8 cellular contexts compared by ENCODE assay signal in the genomic region with DNA sequence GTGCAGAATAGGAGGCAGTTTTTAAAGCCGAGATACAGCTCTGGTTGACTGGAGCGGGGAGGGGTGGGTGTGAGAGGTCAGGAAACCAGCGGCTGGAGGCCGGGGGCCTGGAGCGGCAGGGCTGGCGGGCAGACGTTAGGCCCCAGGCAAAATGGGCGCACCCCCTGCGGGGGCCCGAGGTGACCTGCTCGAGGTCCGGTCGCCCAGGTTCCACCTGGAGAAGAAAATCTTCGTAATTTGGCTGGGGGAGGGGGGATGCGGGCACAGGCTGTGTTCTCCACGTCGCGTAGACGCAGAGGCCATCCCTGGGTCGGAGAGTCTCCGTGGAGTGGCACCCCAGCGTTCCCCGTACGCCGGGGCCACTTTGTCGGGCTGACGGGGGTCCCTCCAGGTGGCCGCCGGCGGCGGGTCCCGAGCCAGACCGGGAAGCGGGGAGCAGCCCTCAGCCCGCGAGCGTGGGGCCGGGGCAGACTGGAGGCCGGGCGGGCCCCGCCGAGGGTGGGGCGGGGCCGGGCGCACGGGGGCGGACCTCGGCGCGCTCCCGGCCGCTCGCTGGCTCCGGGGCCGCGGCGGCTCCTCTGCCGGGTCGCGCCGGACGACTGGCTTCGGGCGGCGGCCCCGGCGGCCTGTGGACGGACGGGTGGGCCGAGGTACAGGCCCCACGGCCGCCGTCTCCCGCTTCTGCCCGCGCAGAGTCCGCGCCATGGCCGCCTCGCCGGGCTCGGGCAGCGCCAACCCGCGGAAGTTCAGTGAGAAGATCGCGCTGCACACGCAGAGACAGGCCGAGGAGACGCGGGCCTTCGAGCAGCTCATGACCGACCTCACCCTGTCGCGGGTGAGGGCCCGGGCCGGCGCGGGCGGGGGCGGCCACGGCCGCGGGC. TPM values are rescaled to one million over a fixed set of nuclear protein-coding genes. Genes with fewer than 3 reads are reported as not detected.
DNase-seq lines count a peak whose midpoint lies in the region; ATAC-seq, FAIRE-seq and TF ChIP-seq lines count a peak whose summit lies in the region.

A gene with protein sequence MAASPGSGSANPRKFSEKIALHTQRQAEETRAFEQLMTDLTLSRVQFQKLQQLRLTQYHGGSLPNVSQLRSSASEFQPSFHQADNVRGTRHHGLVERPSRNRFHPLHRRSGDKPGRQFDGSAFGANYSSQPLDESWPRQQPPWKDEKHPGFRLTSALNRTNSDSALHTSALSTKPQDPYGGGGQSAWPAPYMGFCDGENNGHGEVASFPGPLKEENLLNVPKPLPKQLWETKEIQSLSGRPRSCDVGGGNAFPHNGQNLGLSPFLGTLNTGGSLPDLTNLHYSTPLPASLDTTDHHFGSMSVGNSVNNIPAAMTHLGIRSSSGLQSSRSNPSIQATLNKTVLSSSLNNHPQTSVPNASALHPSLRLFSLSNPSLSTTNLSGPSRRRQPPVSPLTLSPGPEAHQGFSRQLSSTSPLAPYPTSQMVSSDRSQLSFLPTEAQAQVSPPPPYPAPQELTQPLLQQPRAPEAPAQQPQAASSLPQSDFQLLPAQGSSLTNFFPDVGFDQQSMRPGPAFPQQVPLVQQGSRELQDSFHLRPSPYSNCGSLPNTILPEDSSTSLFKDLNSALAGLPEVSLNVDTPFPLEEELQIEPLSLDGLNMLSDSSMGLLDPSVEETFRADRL (plus strand): TSS at position 555 of the 881 bp plus-strand sequence. CDS start 149 bp downstream, at position 704.

- H3K9me3 ChIP-seq in CD8-positive, alpha-beta T cell (ENCODE audit: low read length): no peaks in the 10 kb centered on the region

- peak within 1 kb of the TSS; percentile 90 for H3K4me3 Mint-ChIP-seq in CD8-positive, alpha-beta T cell
- peak within 1 kb of the TSS; percentile 95 for H3K4me3 Mint-ChIP-seq in activated naive CD4-positive, alpha-beta T cell treated with anti-CD3 and anti-CD28 coated beads, Interleukin-2, amount 50 U/mL, for 24 hours
- H3K4me3 Mint-ChIP-seq in glutamatergic neuron (ENCODE audit: unreplicated experiment): peak within 1 kb of the TSS; percentile 97
- H3K4me3 Mint-ChIP-seq in osteocyte (ENCODE audit: unreplicated experiment): peak within 1 kb of the TSS; percentile 98

- ATAC-seq in CD8-positive, alpha-beta T cell: peak; percentile 83
- ATAC-seq in GM19372 (IDR thresholded peaks at IDR 0.05; ENCODE audit: low read depth, unreplicated experiment) (peak; percentile 70), HG03469 (IDR thresholded peaks at IDR 0.05; ENCODE audit: unreplicated experiment) (peak; percentile 47)

- peak within 1 kb of the TSS; percentile 64 for H3K27ac ChIP-seq in CD8-positive, alpha-beta T cell (ENCODE audit: low read depth, low read length)

- POLR2A ChIA-PET in CD8-positive, alpha-beta T cell (lab: Charles Lee): interaction anchor here (0.9 to 2.8 kb wide), 12 partner anchors 10 to 373 kb away, joined by 3 to 16 read pairs (median 4); partner anchors contain the start of genes IQGAP1 and MAN2A2

- H3K4me1 Mint-ChIP-seq in CD8-positive, alpha-beta T cell (ENCODE audit: low read depth): peaks cover 43% of the 10 kb centered on the region
- H3K4me1 Mint-ChIP-seq in activated naive CD4-positive, alpha-beta T cell treated with anti-CD3 and anti-CD28 coated beads, Interleukin-2, amount 50 U/mL, for 24 hours: peaks cover 46% of the 10 kb centered on the region
- peaks cover 7% of the 10 kb centered on the region for H3K4me1 Mint-ChIP-seq in glutamatergic neuron (ENCODE audit: low read depth, unreplicated experiment)
- peaks cover 33% of the 10 kb centered on the region for H3K4me1 Mint-ChIP-seq in osteocyte (ENCODE audit: unreplicated experiment)

- peak; percentile 28 to 77 (median 54) for DNase-seq in CD8-positive, alpha-beta T cell
- DNase-seq in SK-N-DZ (ENCODE audit: low spot score) (peak; percentile 29), glutamatergic neuron (peak; percentile 63), osteocyte (ENCODE audit: extremely low spot score, unreplicated experiment) (peak; percentile 86), urothelium cell line (ENCODE audit: low spot score) (peak; percentile 87)

- H3K27ac Mint-ChIP-seq in CD8-positive, alpha-beta T cell: peak within 1 kb of the TSS; percentile 91
- H3K27ac Mint-ChIP-seq in activated naive CD4-positive, alpha-beta T cell treated with anti-CD3 and anti-CD28 coated beads, Interleukin-2, amount 50 U/mL, for 24 hours: peak within 1 kb of the TSS; percentile 97
- H3K27ac Mint-ChIP-seq in glutamatergic neuron (ENCODE audit: unreplicated experiment): peak within 1 kb of the TSS; percentile 83
- H3K27ac Mint-ChIP-seq in osteocyte (ENCODE audit: unreplicated experiment): peak within 1 kb of the TSS; percentile 88

- H3K36me3 ChIP-seq in CD8-positive, alpha-beta T cell (ENCODE audit: insufficient read depth, low read length): no peaks in the 10 kb centered on the region

- no peaks in the 10 kb centered on the region for H3K27me3 Mint-ChIP-seq in CD8-positive, alpha-beta T cell (ENCODE audit: low read depth)
- no peaks in the 10 kb centered on the region for H3K27me3 Mint-ChIP-seq in activated naive CD4-positive, alpha-beta T cell treated with anti-CD3 and anti-CD28 coated beads, Interleukin-2, amount 50 U/mL, for 24 hours
- H3K27me3 Mint-ChIP-seq in glutamatergic neuron (ENCODE audit: unreplicated experiment): peaks cover 13% of the 10 kb centered on the region
- no peaks in the 10 kb centered on the region for H3K27me3 Mint-ChIP-seq in osteocyte (ENCODE audit: unreplicated experiment)

- no peaks in the 10 kb centered on the region for H3K27me3 ChIP-seq in CD8-positive, alpha-beta T cell (ENCODE audit: insufficient read depth, low read length)

- no peaks in the 10 kb centered on the region for H3K9me3 Mint-ChIP-seq in CD8-positive, alpha-beta T cell
- no peaks in the 10 kb centered on the region for H3K9me3 Mint-ChIP-seq in activated naive CD4-positive, alpha-beta T cell treated with anti-CD3 and anti-CD28 coated beads, Interleukin-2, amount 50 U/mL, for 24 hours
- H3K9me3 Mint-ChIP-seq in glutamatergic neuron (ENCODE audit: unreplicated experiment) (peaks cover 12% of the 10 kb centered on the region), osteocyte (ENCODE audit: unreplicated experiment) (no peaks in the 10 kb centered on the region)

- no peak for FAIRE-seq in urothelium cell line (lab: Jason Lieb, UNC)

- CTCF ChIA-PET in CD8-positive, alpha-beta T cell (lab: Charles Lee): interaction anchor here (0.6 to 2.0 kb wide), 6 partner anchors 16 to 90 kb away, joined by 3 to 10 read pairs (median 4); no protein-coding TSS in a partner anchor

- H3K4me3 ChIP-seq in CD8-positive, alpha-beta T cell (ENCODE audit: low read depth, low read length): peak within 1 kb of the TSS; percentile 83

- peaks cover 7% of the 10 kb centered on the region for H3K36me3 Mint-ChIP-seq in CD8-positive, alpha-beta T cell
- peaks cover 2% of the 10 kb centered on the region for H3K36me3 Mint-ChIP-seq in activated naive CD4-positive, alpha-beta T cell treated with anti-CD3 and anti-CD28 coated beads, Interleukin-2, amount 50 U/mL, for 24 hours
- H3K36me3 Mint-ChIP-seq in glutamatergic neuron (ENCODE audit: unreplicated experiment): no peaks in the 10 kb centered on the region
- H3K36me3 Mint-ChIP-seq in osteocyte (ENCODE audit: unreplicated experiment): no peaks in the 10 kb centered on the region

- intact Hi-C loops in CD8-positive, alpha-beta T cell (cut with DNase I, micrococcal nuclease): loop anchor here (1.0 to 5.0 kb wide), 5 partner anchors 19 to 68 kb away; no protein-coding TSS in a partner anchor

- peaks cover 34% of the 10 kb centered on the region for H3K4me1 ChIP-seq in CD8-positive, alpha-beta T cell (ENCODE audit: insufficient read depth, low read length)

- TF ChIP-seq CTCF in CD8-positive, alpha-beta T cell (IDR thresholded peaks at IDR 0.05): no peak
- no peak for TF ChIP-seq CTCF in glutamatergic neuron (IDR thresholded peaks at IDR 0.05; ENCODE audit: partially characterized antibody, unreplicated experiment)
- no peak for TF ChIP-seq CTCF in osteocyte (IDR thresholded peaks at IDR 0.05)

RNA-seq across cellular contexts. Expression of the gene that starts here (rescaled TPM):
- 10 to 100 TPM; 74.0 to 77.9 TPM for total RNA-seq in CD8-positive, alpha-beta T cell
- 9.0 and 9.3 TPM in 2 replicates for polyA plus RNA-seq in SK-N-DZ (2014; cell fraction: cytosol; rRNA removed)
- 5.4 and 8.0 TPM in 2 replicates for polyA plus RNA-seq in SK-N-DZ (2014; cell fraction: nucleus; rRNA removed)
- total RNA-seq in glutamatergic neuron (ENCODE audit: unreplicated experiment): 50.1 TPM
- 45.6 and 48.6 TPM in 2 replicates for total RNA-seq in osteocyte

Comparison
In these comparisons a context has a peak if more than half of its experiments do, and no peak if none do; other contexts are left out.
1. Peak in every context shown above with its lines: DNase-seq, ATAC-seq, H3K4me3 ChIP-seq and H3K27ac ChIP-seq.
2. DNase-seq: peak in every context shown above with its lines; median percentile 87 in urothelium cell line; 86 in osteocyte; 63 in glutamatergic neuron; 54 in CD8-positive, alpha-beta T cell; 29 in SK-N-DZ.